In the genomic region with DNA sequence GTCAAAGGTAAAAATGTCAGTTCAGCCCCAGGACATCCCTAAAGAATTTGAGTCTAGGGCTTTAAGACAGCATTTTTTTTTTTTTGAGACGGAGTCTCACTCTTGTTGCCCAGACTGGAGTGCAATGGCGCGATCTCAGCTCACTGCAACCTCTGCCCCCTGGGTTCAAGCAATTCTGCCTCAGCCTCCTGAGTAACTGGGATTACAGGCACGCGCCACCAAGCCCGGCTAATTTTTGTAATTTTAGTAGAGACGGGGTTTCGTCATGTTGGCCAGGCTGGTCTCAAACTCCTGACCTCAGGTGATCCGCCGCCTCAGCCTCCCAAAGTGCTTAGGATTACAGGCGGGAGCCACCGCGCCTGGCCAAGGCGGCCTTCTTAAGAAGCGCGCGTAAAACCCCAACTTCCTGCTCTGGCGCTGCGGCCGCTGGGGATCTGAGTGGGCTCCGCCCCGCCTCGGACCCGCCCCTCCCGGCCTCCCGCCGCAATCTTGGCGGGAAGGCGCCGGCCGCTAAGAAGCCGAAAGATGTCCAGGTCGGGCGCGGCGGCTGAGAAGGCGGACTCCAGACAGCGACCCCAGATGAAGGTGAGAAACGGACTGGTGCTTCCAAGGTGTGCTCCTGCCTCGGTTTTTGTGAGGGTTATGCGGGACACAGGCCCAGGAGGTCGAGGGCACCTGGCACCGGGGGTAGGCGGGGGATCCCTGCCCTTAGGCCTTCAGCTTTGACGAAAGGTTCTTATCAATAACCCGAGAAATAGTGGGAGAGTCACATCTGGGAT, we compare ENCODE assay signal across 8 cellular contexts. TPM values are rescaled to one million over a fixed set of nuclear protein-coding genes. Genes with fewer than 3 reads are reported as not detected.
A peak's percentile ranks its signal among the peaks of the same experiment; 100 is the strongest.
DNase-seq lines count a peak whose midpoint lies in the region; ATAC-seq and TF ChIP-seq lines count a peak whose summit lies in the region.
"Not testable (repeated sequence)": the region's sequence is repeated elsewhere in the genome, so short reads cannot be mapped to it uniquely, and the experiment has no call there.

WDR76 (plus strand) TSS at position 495 of the 779 bp plus-strand sequence; CDS start at position 526, 31 bp downstream.

- H3K4me1 ChIP-seq in Caco-2: not testable (repeated sequence)
- peaks cover 14% of the 10 kb centered on the region for H3K4me1 ChIP-seq in Panc1 (ENCODE audit: control insufficient read depth, insufficient read depth, low read length)
- peaks cover 59% of the 10 kb centered on the region for H3K4me1 ChIP-seq in mononuclear cell (ENCODE audit: insufficient read depth, low read length)

- H3K4me3 ChIP-seq in Caco-2 (ENCODE audit: low read depth, low read length) (peak within 1 kb of the TSS; percentile 59), Panc1 (ENCODE audit: low read depth in 2 of 2, low read length in 2 of 2) (peak within 1 kb of the TSS; percentile 65 to 83), epithelial cell of proximal tubule (ENCODE audit: low read depth, low read length) (peak within 1 kb of the TSS; percentile 64), mononuclear cell (ENCODE audit: low read length) (peak within 1 kb of the TSS; percentile 59)

- H3K36me3 Mint-ChIP-seq in Caco-2 (ENCODE audit: insufficient read depth, unreplicated experiment): peaks cover 35% of the 10 kb centered on the region

- in situ Hi-C loops in Panc1 (cut with HindIII; ENCODE audit: low pct_unique_long_range_greater_than_20kb, low sequenced_read_pairs): not testable (repeated sequence)

- ATAC-seq in GM21619 (IDR thresholded peaks at IDR 0.05; ENCODE audit: unreplicated experiment): peak; percentile 51
- peak; percentile 93 for ATAC-seq in Panc1

- CTCF ChIA-PET in Caco-2 (lab: Charles Lee); Panc1 (lab: Charles Lee): not testable (repeated sequence)

- not testable (repeated sequence) for TF ChIP-seq CTCF in Caco-2 (IDR thresholded peaks at IDR 0.05; ENCODE audit: insufficient read depth in 1 of 2, low read depth in 1 of 2, low read length in 1 of 2, severe bottlenecking in 1 of 2, unreplicated experiment in 1 of 2); Panc1 (IDR thresholded peaks at IDR 0.05); epithelial cell of proximal tubule (conservative IDR thresholded peaks at IDR 0.05; ENCODE audit: low read depth, low read length)

- DNase-seq in Caco-2: peak; percentile 85 to 86
- DNase-seq in Panc1 (ENCODE audit: low read depth, low spot score); epithelial cell of proximal tubule (ENCODE audit: low read depth): not testable (repeated sequence)
- DNase-seq in activated T-cell treated with anti-CD3 and anti-CD28 coated beads for 48 hours (ENCODE audit: low read depth): peak; percentile 86
- DNase-seq in stimulated activated CD8-positive, alpha-beta memory T cell treated with anti-CD3 and anti-CD28 coated beads, Interleukin-15, amount 100 ng/mL, for 4 hours (ENCODE audit: low read depth in 2 of 2): peak; percentile 45 to 49

- peak within 1 kb of the TSS; percentile 88 for H3K27ac ChIP-seq in KOPT-K1 (ENCODE audit: low read depth, low read length, poor library complexity, severe bottlenecking)
- H3K27ac ChIP-seq in Panc1 (ENCODE audit: low read length): peak within 1 kb of the TSS; percentile 94

- peaks cover 14% of the 10 kb centered on the region for H3K4me1 Mint-ChIP-seq in Caco-2 (ENCODE audit: low read depth, unreplicated experiment)

- not testable (repeated sequence) for H3K9me3 Mint-ChIP-seq in Caco-2 (ENCODE audit: unreplicated experiment)

- H3K27ac Mint-ChIP-seq in Caco-2 (ENCODE audit: unreplicated experiment): peak within 1 kb of the TSS; percentile 87

- BruUV-seq in Caco-2 (replicated peaks; lab: Mats Ljungman, UMichigan); Panc1 (replicated peaks; lab: Mats Ljungman, UMichigan): not testable (repeated sequence)

- H3K27me3 Mint-ChIP-seq in Caco-2 (ENCODE audit: insufficient read depth, unreplicated experiment): not testable (repeated sequence)

- H3K9me3 ChIP-seq in Caco-2; KOPT-K1 (ENCODE audit: insufficient read depth, low read length, poor library complexity, severe bottlenecking); Panc1 (ENCODE audit: control insufficient read depth, insufficient read depth, low read depth, low read length); mononuclear cell (ENCODE audit: low read depth, low read length): not testable (repeated sequence)

- H3K4me3 Mint-ChIP-seq in Caco-2 (ENCODE audit: unreplicated experiment): peak within 1 kb of the TSS; percentile 92

- H3K27me3 ChIP-seq in Caco-2 (replicated peaks; ENCODE audit: control insufficient read depth, insufficient read depth, low read length); Panc1 (ENCODE audit: control insufficient read depth, insufficient read depth, low read length); mononuclear cell (ENCODE audit: insufficient read depth, low read length): not testable (repeated sequence)

- not testable (repeated sequence) for H3K36me3 ChIP-seq in Caco-2 (ENCODE audit: control insufficient read depth, insufficient read depth, low read length); Panc1 (ENCODE audit: control insufficient read depth, insufficient read depth, low read length)
- peaks cover 34% of the 10 kb centered on the region for H3K36me3 ChIP-seq in KOPT-K1 (ENCODE audit: insufficient read depth, low read length)

- intact Hi-C loops in Caco-2 (cut with micrococcal nuclease; ENCODE audit: unreplicated experiment); Panc1 (cut with micrococcal nuclease; ENCODE audit: unreplicated experiment): not testable (repeated sequence)

- POLR2A ChIA-PET in Caco-2 (lab: Charles Lee): not testable (repeated sequence)
- POLR2A ChIA-PET in Panc1 (lab: Charles Lee): interaction anchor here (0.6 kb wide), 1 partner anchor 17 kb away, joined by 6 read pairs; no protein-coding TSS in a partner anchor

RNA-seq across cellular contexts. Expression of gene WDR76, which starts in this region (rescaled TPM):
- 25.3 and 26.9 TPM in 2 replicates for total RNA-seq in Caco-2 (2022)
- 40.0 TPM for total RNA-seq in Panc1 (2021; ENCODE audit: unreplicated experiment)
- 11.6 TPM for polyA plus RNA-seq in Panc1 (2012; ENCODE audit: insufficient read length)
- 20.7 and 35.9 TPM in 2 replicates for total RNA-seq in epithelial cell of proximal tubule
- total RNA-seq in mononuclear cell: 6.7 TPM
